8 cellular contexts compared by ENCODE assay signal in the genomic region with DNA sequence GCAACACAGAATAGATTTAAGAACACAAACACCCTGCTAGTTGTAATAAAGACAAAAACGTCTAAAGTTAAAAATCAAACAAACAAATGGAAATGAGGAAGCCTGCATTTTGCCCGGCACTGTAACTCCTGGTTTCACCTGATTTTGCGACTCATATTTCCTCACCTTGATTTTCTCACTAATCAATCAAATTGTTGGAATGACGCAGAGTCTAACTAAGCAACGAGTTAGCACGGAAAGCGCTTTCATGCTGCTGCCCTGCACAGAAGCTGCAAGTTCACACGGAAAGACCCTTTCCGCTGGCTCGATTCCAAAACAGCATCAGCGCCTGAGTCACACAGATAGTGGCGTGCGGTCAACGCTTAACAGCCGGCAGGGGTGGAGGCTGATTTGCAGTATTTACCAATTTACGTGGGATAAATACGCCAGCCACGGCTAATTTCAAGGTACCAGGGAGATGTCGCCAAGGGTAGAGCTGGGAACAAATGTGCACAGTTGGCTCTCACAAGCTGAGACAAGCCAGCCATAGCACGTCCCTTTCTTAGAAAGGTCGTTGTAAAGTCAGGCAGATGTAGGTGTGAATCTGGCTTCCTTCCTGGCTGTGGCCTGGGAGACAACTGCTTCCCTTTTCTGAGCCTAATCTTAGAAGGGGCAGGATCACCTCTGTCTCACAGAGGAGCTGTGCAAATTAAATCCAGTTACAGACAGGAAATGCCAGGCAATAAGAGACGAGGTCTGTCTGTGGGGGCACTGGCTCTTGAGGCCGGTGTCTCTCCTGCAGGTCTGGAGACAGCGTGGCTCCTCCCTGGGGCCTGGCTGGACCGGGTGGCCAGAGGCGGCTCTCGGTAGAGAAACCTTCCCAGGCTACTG.
A peak's percentile ranks its signal among the peaks of the same experiment; 100 is the strongest.
DNase-seq lines count a peak whose midpoint lies in the region; ATAC-seq, FAIRE-seq and TF ChIP-seq lines count a peak whose summit lies in the region.

No MANE protein-coding gene starts in this region.

- CTCF ChIA-PET in endothelial cell of umbilical vein (lab: Charles Lee), result interaction anchor here (1.0 to 2.6 kb wide), 4 partner anchors 10 to 83 kb away, joined by 4 to 17 read pairs (median 10); no protein-coding TSS in a partner anchor

- dilution Hi-C loops in endothelial cell of umbilical vein (cut with MboI; ENCODE audit: extremely low pct_ligation_motif_present, low sequenced_read_pairs), result no loop called here

- H3K4me1 ChIP-seq in endothelial cell of umbilical vein (ENCODE audit: control insufficient read depth, extremely low read depth, insufficient read depth, low read length) (peaks cover 23% of the 10 kb centered on the region), pancreas (peaks cover 0 to 15% (median 9%) of the 10 kb centered on the region in 3 donors)

- H3K27ac ChIP-seq in endothelial cell of umbilical vein (ENCODE audit: insufficient read depth, low read depth, low read length) (peak overlapping the region; percentile 93), pancreas (no peak overlapping the region)

- ATAC-seq in HG02623 (IDR thresholded peaks at IDR 0.05; ENCODE audit: unreplicated experiment) (peak; percentile 68), pancreas (peak; percentile 57 to 84 (median 80))

- intact Hi-C loops in endothelial cell of umbilical vein (cut with micrococcal nuclease), result loop anchor here (1.0 to 2.0 kb wide), 3 partner anchors 10 to 77 kb away; a partner anchor contains a TSS
- intact Hi-C loops in pancreas (cut with DNase I), result no loop called here

- H3K9me3 ChIP-seq in endothelial cell of umbilical vein (replicated peaks; ENCODE audit: control insufficient read depth, insufficient read depth, low read length), result no peaks in the 10 kb centered on the region
- no peaks in the 10 kb centered on the region for H3K9me3 ChIP-seq in pancreas

- FAIRE-seq in endothelial cell of umbilical vein (lab: Jason Lieb, UNC) (peak; percentile 99), pancreas (lab: Jason Lieb, UNC) (no peak)

- no peaks in the 10 kb centered on the region for H4K20me1 ChIP-seq in endothelial cell of umbilical vein (replicated peaks; ENCODE audit: control insufficient read depth, extremely low read depth, insufficient read depth, low read length)

- POLR2A ChIA-PET in endothelial cell of umbilical vein (lab: Charles Lee), result no interaction called here

- H3K36me3 ChIP-seq in endothelial cell of umbilical vein (ENCODE audit: control insufficient read depth in 2 of 2, extremely low read depth in 1 of 2, insufficient read depth in 2 of 2, low read length in 2 of 2) (no peaks in the 10 kb centered on the region), pancreas (no peaks in the 10 kb centered on the region)

- whole genome bisulfite sequencing in pancreas, 2 donors, result 12 to 13% methylated on average over 27 of the region's 27 CpGs

- no peak for TF ChIP-seq CTCF in GM12865 (IDR thresholded peaks at IDR 0.05; ENCODE audit: insufficient read depth, low read depth, low read length, missing control alignments)
- TF ChIP-seq CTCF in endothelial cell of umbilical vein (IDR thresholded peaks at IDR 0.05; ENCODE audit: extremely low read depth in 1 of 2, insufficient read depth in 1 of 2, low read depth in 1 of 2, low read length in 2 of 2), result no peak
- TF ChIP-seq CTCF in pancreas (IDR thresholded peaks at IDR 0.05), result no peak

- H2AFZ ChIP-seq in endothelial cell of umbilical vein (ENCODE audit: low read depth, low read length), result peak overlapping the region; percentile 75

- no peaks in the 10 kb centered on the region for H3K79me2 ChIP-seq in endothelial cell of umbilical vein (ENCODE audit: control insufficient read depth, insufficient read depth, low read length)

- TF ChIP-seq POLR2A in endothelial cell of umbilical vein (IDR thresholded peaks at IDR 0.05; ENCODE audit: low read depth, low read length), result no peak

- H3K27me3 ChIP-seq in endothelial cell of umbilical vein (ENCODE audit: control insufficient read depth in 2 of 2, insufficient read depth in 2 of 2, low read length in 2 of 2) (no peaks in the 10 kb centered on the region), pancreas (no peaks in the 10 kb centered on the region)

- H3K9me1 ChIP-seq in endothelial cell of umbilical vein (replicated peaks; ENCODE audit: control insufficient read depth, extremely low read depth, insufficient read depth, low read length), result no peaks in the 10 kb centered on the region

- H3K4me3 ChIP-seq in GM12865 (ENCODE audit: low read depth, low read length) (peak overlapping the region; percentile 39), endothelial cell of umbilical vein (replicated peaks in 1 of 3; ENCODE audit: insufficient read depth in 1 of 3, low read depth in 1 of 3, low read length in 3 of 3) (peak overlapping the region in 1 of 3 experiments; percentile 30), pancreas (no peak overlapping the region)

- no TSS peak for BruUV-seq in endothelial cell of umbilical vein (replicated peaks; lab: Mats Ljungman, UMichigan)

- peak overlapping the region; percentile 83 for H3K4me2 ChIP-seq in endothelial cell of umbilical vein (ENCODE audit: insufficient read depth, low read length)

- peak overlapping the region; percentile 70 for H3K9ac ChIP-seq in endothelial cell of umbilical vein (replicated peaks; ENCODE audit: extremely low read depth, insufficient read depth, low read length)

- DNase-seq in GM12865 (ENCODE audit: low read depth) (peak; percentile 97), NCI-H2227 treated with DMSO at 0.1 percent for 48 hours (lab: John Stamatoyannopoulos, UW) (peak; percentile 51), endothelial cell of umbilical vein (ENCODE audit: low read depth, low spot score) (peak; percentile 97), pancreas (peak in 5 of 6 donors; percentile 50 to 66 (median 57)), ureter (ENCODE audit: low spot score) (peak; percentile 65), C1 segment of cervical spinal cord (lab: John Stamatoyannopoulos, UW) (no peak)
- DNase-seq in activated CD8-positive, alpha-beta memory T cell treated with anti-CD3 and anti-CD28 coated beads for 24 hours, result peak; percentile 90

TF ChIP-seq in endothelial cell of umbilical vein, 7 proteins besides CTCF, POLR2A, EP300 and RAD21:
- TF ChIP-seq GATA2 (IDR thresholded peaks at IDR 0.05; ENCODE audit: insufficient read depth, insufficient read length, low read depth, low read length) (peak; percentile 66), EZH2 (IDR thresholded peaks at IDR 0.05; ENCODE audit: borderline replicate concordance, low read depth, low read length, severe bottlenecking) (no peak), FOS (IDR thresholded peaks at IDR 0.05; ENCODE audit: borderline replicate concordance, insufficient read depth, low read length) (peak; percentile 87), JUN (IDR thresholded peaks at IDR 0.05; ENCODE audit: borderline replicate concordance, insufficient read depth, insufficient read length, low read depth) (peak; percentile 55), POLR2AphosphoS5 (IDR thresholded peaks at IDR 0.05; ENCODE audit: insufficient read depth, low read depth, low read length) (peak; percentile 33)
- TF ChIP-seq, protein P1, sequence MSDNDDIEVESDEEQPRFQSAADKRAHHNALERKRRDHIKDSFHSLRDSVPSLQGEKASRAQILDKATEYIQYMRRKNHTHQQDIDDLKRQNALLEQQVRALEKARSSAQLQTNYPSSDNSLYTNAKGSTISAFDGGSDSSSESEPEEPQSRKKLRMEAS (IDR thresholded peaks at IDR 0.05; ENCODE audit: insufficient read depth, insufficient read length), result no peak

Comparison
In these comparisons a context has a peak if more than half of its experiments do, and no peak if none do; other contexts are left out.
1. DNase-seq: peak in GM12865 (single experiment), NCI-H2227 treated with DMSO at 0.1 percent for 48 hours (single experiment), activated CD8-positive, alpha-beta memory T cell treated with anti-CD3 and anti-CD28 coated beads for 24 hours (single experiment), endothelial cell of umbilical vein (single experiment), pancreas (5 of 6) and ureter (single experiment); none in C1 segment of cervical spinal cord (0 of 14).